ENCODE assay signal across 11 cellular contexts in genomic region chr7:39926111-39926510, GRCh38.
"Had no signal": no experiment of that assay in that cellular context is flagged by ENCODE, and none has a peak within 500 bp of the region (broad histone marks: within the 10 kb centered on the region; RNA-seq: fewer than 3 reads in every experiment).

No MANE protein-coding gene starts in this region.

- ATAC-seq: GM23338, HCT116 had no signal

- H3K4me2 ChIP-seq: GM23338 had no signal

- H3K36me3 ChIP-seq: HAP-1 had no signal

- DNase-seq: GM23248, GOT3, H7, H9, HCEC 1CT, HFFc6 had no signal

- H3K4me3 ChIP-seq: GM23248, GM23338, HAP-1 had no signal

- FAIRE-seq: H1, H54 had no signal

- H3K9me3 ChIP-seq: HAP-1 had no signal

- H3K9ac ChIP-seq: GM23248 had no signal

- H3K27ac ChIP-seq: GM23248 had no signal

- H2AFZ ChIP-seq: GM23248, GM23338 had no signal
